Comparison of ENCODE assay signal across 13 cellular contexts in genomic region chr16:84611041-84611440, GRCh38. TPM values are rescaled to one million over a fixed set of nuclear protein-coding genes. Genes with fewer than 3 reads are reported as not detected.
A peak's percentile ranks its signal among the peaks of the same experiment; 100 is the strongest.
DNase-seq lines count a peak whose midpoint lies in the region; ATAC-seq and TF ChIP-seq lines count a peak whose summit lies in the region.
"Had no signal": no experiment of that assay in that cellular context is flagged by ENCODE, and none has a peak within 500 bp of the region (broad histone marks: within the 10 kb centered on the region; RNA-seq: fewer than 3 reads in every experiment).

No MANE protein-coding gene starts in this region.

- peak overlapping the region; percentile 31 to 66 for H3K4me3 Mint-ChIP-seq in activated T-cell treated with anti-CD3 and anti-CD28 coated beads, Interleukin-2, amount 50 U/mL, for 72 hours
- peak overlapping the region; percentile 13 for H3K4me3 Mint-ChIP-seq in activated naive CD8-positive, alpha-beta T cell treated with anti-CD3 and anti-CD28 coated beads, Interleukin-2, amount 50 U/mL, for 24 hours
- H3K4me3 Mint-ChIP-seq: endodermal cell had no signal

- no peak for ATAC-seq in activated T-cell treated with anti-CD3 and anti-CD28 coated beads, Interleukin-2, amount 50 U/mL, for 72 hours (replicated peaks in 1 of 2)
- no peak for ATAC-seq in activated naive CD8-positive, alpha-beta T cell treated with anti-CD3 and anti-CD28 coated beads, Interleukin-2, amount 50 U/mL, for 24 hours
- ATAC-seq in Right ventricle myocardium inferior, result no peak
- ATAC-seq: right cardiac atrium had no signal

- H3K36me3 ChIP-seq in transverse colon, result no peaks in the 10 kb centered on the region
- H3K36me3 ChIP-seq: thyroid gland had no signal

- H3K27me3 Mint-ChIP-seq in activated T-cell treated with anti-CD3 and anti-CD28 coated beads, Interleukin-2, amount 50 U/mL, for 72 hours (ENCODE audit: low read depth), result no peaks in the 10 kb centered on the region
- H3K27me3 Mint-ChIP-seq in activated naive CD8-positive, alpha-beta T cell treated with anti-CD3 and anti-CD28 coated beads, Interleukin-2, amount 50 U/mL, for 24 hours, result no peaks in the 10 kb centered on the region

- no peak for TF ChIP-seq POLR2A in transverse colon (IDR thresholded peaks at IDR 0.05)

- no peaks in the 10 kb centered on the region for H3K27me3 ChIP-seq in transverse colon
- H3K27me3 ChIP-seq: thyroid gland had no signal

- H3K27ac ChIP-seq in transverse colon, result peak overlapping the region; percentile 7 to 58 (median 36)

- H3K9me3 Mint-ChIP-seq in activated T-cell treated with anti-CD3 and anti-CD28 coated beads, Interleukin-2, amount 50 U/mL, for 72 hours, result peaks cover 0 to 11% of the 10 kb centered on the region in 2 donors
- H3K9me3 Mint-ChIP-seq in activated naive CD8-positive, alpha-beta T cell treated with anti-CD3 and anti-CD28 coated beads, Interleukin-2, amount 50 U/mL, for 24 hours, result peaks cover 8% of the 10 kb centered on the region
- H3K9me3 Mint-ChIP-seq: endodermal cell had no signal

- WGBS in transverse colon (ENCODE audit: low coverage in 1 of 2), 2 donors, result 52 to 83% methylated on average over 3 to 4 of the region's 4 CpGs

- no peaks in the 10 kb centered on the region for H3K9me3 ChIP-seq in transverse colon
- H3K9me3 ChIP-seq: thyroid gland had no signal

- H3K4me1 Mint-ChIP-seq in activated T-cell treated with anti-CD3 and anti-CD28 coated beads, Interleukin-2, amount 50 U/mL, for 72 hours (ENCODE audit: low read depth), result peaks cover 99% of the 10 kb centered on the region
- peaks cover 98% of the 10 kb centered on the region for H3K4me1 Mint-ChIP-seq in activated naive CD8-positive, alpha-beta T cell treated with anti-CD3 and anti-CD28 coated beads, Interleukin-2, amount 50 U/mL, for 24 hours
- H3K4me1 Mint-ChIP-seq: endodermal cell had no signal

- H3K4me1 ChIP-seq in transverse colon, result peaks cover 6 to 34% (median 14%) of the 10 kb centered on the region in 4 donors

- no peak for TF ChIP-seq CTCF in transverse colon (IDR thresholded peaks at IDR 0.05)

- DNase-seq in activated T-cell treated with anti-CD3 and anti-CD28 coated beads, Interleukin-2, amount 50 U/mL, for 72 hours, result no peak
- DNase-seq in activated T-cell treated with anti-CD3 and anti-CD28 coated beads, Interleukin-2, amount 50 U/mL, for 48 hours, result no peak
- no peak for DNase-seq in activated naive CD8-positive, alpha-beta T cell treated with anti-CD3 and anti-CD28 coated beads, Interleukin-2, amount 50 U/mL, for 24 hours
- DNase-seq in inferior parietal cortex (ENCODE audit: extremely low spot score) (peak; percentile 57), transverse colon (no peak), GF-D8 (lab: John Stamatoyannopoulos, UW) (no peak), ecto neural progenitor cell (ENCODE audit: low spot score) (no peak), Right ventricle myocardium inferior (ENCODE audit: missing footprints) (no peak)
- DNase-seq: amniotic stem cell, endodermal cell, midbrain, right cardiac atrium, thyroid gland had no signal

- peak overlapping the region; percentile 30 for H3K27ac Mint-ChIP-seq in activated T-cell treated with anti-CD3 and anti-CD28 coated beads, Interleukin-2, amount 50 U/mL, for 72 hours
- H3K27ac Mint-ChIP-seq in activated naive CD8-positive, alpha-beta T cell treated with anti-CD3 and anti-CD28 coated beads, Interleukin-2, amount 50 U/mL, for 24 hours, result peak overlapping the region; percentile 41
- H3K27ac Mint-ChIP-seq: endodermal cell had no signal

- no peak for TF ChIP-seq EP300 in transverse colon (IDR thresholded peaks at IDR 0.05; ENCODE audit: low read depth)

- in situ Hi-C loops in transverse colon (cut with MboI; ENCODE audit: low pct_ligation_motif_present in 1 of 4, low pct_unique_long_range_greater_than_20kb in 1 of 4, low sequenced_read_pairs in 3 of 4), result no loop called here

- H3K4me3 ChIP-seq in transverse colon, result no peak overlapping the region
- H3K4me3 ChIP-seq: thyroid gland had no signal

- intact Hi-C loops in transverse colon (cut with DNase I; ENCODE audit: low total_unique reads) (no loop called here), Right ventricle myocardium inferior (cut with DNase I) (no loop called here)

- H3K36me3 Mint-ChIP-seq in activated T-cell treated with anti-CD3 and anti-CD28 coated beads, Interleukin-2, amount 50 U/mL, for 72 hours (ENCODE audit: insufficient read depth in 2 of 2), result peaks cover 22 to 59% of the 10 kb centered on the region in 2 donors
- peaks cover 84% of the 10 kb centered on the region for H3K36me3 Mint-ChIP-seq in activated naive CD8-positive, alpha-beta T cell treated with anti-CD3 and anti-CD28 coated beads, Interleukin-2, amount 50 U/mL, for 24 hours (ENCODE audit: low read depth)

RNA-seq across cellular contexts. Expression of gene COTL1, which starts 6.8 kb away (rescaled TPM):
- total RNA-seq in activated T-cell treated with anti-CD3 and anti-CD28 coated beads, Interleukin-2, amount 50 U/mL, for 72 hours, result 100 to 1,000 TPM; 353 to 529 TPM
- total RNA-seq in transverse colon (10 to 100 TPM; 31.1 to 78.9 (median 47.9) TPM), Right ventricle myocardium inferior (18.4 TPM)

RNA-seq across cellular contexts. Expression of gene KLHL36, which starts 37.3 kb away (rescaled TPM):
- 10 to 100 TPM; 64.2 to 69.5 TPM for total RNA-seq in activated T-cell treated with anti-CD3 and anti-CD28 coated beads, Interleukin-2, amount 50 U/mL, for 72 hours
- total RNA-seq in transverse colon (10 to 100 TPM; 38.0 to 75.5 (median 66.7) TPM), Right ventricle myocardium inferior (58.2 TPM)

Comparison
In these comparisons a context has a peak if more than half of its experiments do, and no peak if none do; other contexts are left out.
1. RNA of gene COTL1, which starts 6.8 kb away (total RNA-seq): 353 to 529 TPM in activated T-cell treated with anti-CD3 and anti-CD28 coated beads, Interleukin-2, amount 50 U/mL, for 72 hours; 31.1 to 78.9 TPM in transverse colon and 18.4 TPM in Right ventricle myocardium inferior (single experiment); every median in the first group is over 4 times any median in the second.